Comparison of ENCODE assay signal across 8 cellular contexts in the genomic region with DNA sequence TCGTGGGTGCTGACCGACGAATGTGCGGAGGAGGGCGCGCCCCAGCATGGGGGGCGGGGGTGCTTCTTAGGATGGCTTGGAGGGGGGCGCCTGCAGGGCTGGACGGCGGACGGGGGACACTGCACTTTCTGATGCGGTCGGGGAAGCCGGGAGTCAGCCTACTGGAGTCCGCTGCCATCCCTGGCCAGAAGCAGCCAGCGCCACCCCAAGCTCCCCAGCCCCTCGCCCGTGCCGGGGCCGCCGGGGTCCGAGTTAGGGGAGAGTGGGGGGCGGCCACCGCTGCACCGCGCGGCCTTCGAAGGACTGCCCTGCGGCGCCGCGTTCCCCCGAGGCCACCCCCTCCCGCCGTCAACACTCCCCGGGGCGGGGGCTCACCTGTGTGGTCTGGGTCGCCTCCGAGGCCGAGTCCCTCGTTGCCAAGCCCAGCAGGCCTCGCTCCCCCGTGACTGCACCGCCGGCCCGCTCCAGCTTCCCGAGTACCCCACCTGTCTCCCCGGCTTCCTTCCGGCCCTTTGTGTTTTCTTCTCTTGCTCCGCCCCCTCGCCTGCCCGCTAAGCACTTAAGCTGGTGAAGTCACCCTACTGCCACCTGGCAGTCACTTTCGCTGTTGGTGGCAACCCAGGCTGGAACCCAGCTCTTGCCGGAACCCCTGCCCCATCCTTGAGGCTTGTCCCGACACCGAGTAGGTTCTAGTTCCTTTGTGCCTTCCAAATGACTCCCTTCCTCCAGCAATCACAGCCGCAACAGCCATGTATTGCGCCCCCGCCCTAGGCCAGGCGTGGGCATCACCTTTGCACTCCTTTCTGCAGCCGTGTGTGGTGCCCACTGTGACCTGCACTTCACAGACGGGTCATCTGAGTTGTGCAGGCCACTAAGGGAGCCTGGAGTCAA. TPM values are rescaled to one million over a fixed set of nuclear protein-coding genes. Genes with fewer than 3 reads are reported as not detected.
DNase-seq lines count a peak whose midpoint lies in the region; ATAC-seq, FAIRE-seq and TF ChIP-seq lines count a peak whose summit lies in the region.

A gene with protein sequence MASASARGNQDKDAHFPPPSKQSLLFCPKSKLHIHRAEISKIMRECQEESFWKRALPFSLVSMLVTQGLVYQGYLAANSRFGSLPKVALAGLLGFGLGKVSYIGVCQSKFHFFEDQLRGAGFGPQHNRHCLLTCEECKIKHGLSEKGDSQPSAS (minus strand): TSS at position 492 of the 891 bp plus-strand sequence. CDS start 2,225 bp downstream, outside the sequence.

- H3K27me3 ChIP-seq in tibial nerve, result peaks cover 0 to 8% of the 10 kb centered on the region in 2 donors

- no peak for TF ChIP-seq CTCF in fibroblast of villous mesenchyme (IDR thresholded peaks at IDR 0.05; ENCODE audit: insufficient read depth, low read depth, low read length)
- no peak for TF ChIP-seq CTCF in osteocyte (IDR thresholded peaks at IDR 0.05)
- no peak for TF ChIP-seq CTCF in tibial nerve (IDR thresholded peaks at IDR 0.05)

- no peak within 1 kb of the TSS for H3K27ac Mint-ChIP-seq in osteocyte (ENCODE audit: unreplicated experiment)

- no peak for TF ChIP-seq POLR2A in tibial nerve (IDR thresholded peaks at IDR 0.05)

- 10 to 19% methylated on average over 29 to 57 of the region's 62 CpGs for WGBS in tibial nerve, 2 donors

- peak; percentile 93 for DNase-seq in D341Med (ENCODE audit: low spot score)
- peak; percentile 59 for DNase-seq in HTR-8/SVneo (ENCODE audit: insufficient read length, low spot score)
- DNase-seq in NOMO-1 treated with DMSO at 0.1 percent for 48 hours (lab: John Stamatoyannopoulos, UW; ENCODE audit: unreplicated experiment), result peak; percentile 73
- peak; percentile 77 for DNase-seq in activated T-helper 1 cell treated with Interleukin-2 at 50 U/mL for 16 hours (ENCODE audit: low read depth)
- peak; percentile 23 for DNase-seq in fibroblast of villous mesenchyme (ENCODE audit: low read depth)
- no peak for DNase-seq in osteocyte (ENCODE audit: extremely low spot score, unreplicated experiment)
- no peak for DNase-seq in tibial nerve (ENCODE audit: low spot score in 2 of 2)

- no peaks in the 10 kb centered on the region for H3K36me3 ChIP-seq in tibial nerve

- H3K36me3 Mint-ChIP-seq in osteocyte (ENCODE audit: unreplicated experiment), result no peaks in the 10 kb centered on the region

- FAIRE-seq in HTR-8/SVneo (lab: Jason Lieb, UNC), result peak; percentile 66

- ATAC-seq in GM21360 (IDR thresholded peaks at IDR 0.05; ENCODE audit: unreplicated experiment), result peak; percentile 96

- H3K4me3 ChIP-seq in fibroblast of villous mesenchyme (ENCODE audit: low read depth, low read length) (peak within 1 kb of the TSS; percentile 62), tibial nerve (peak within 1 kb of the TSS; percentile 28 to 61 (median 57))

- H3K9me3 ChIP-seq in tibial nerve, result no peaks in the 10 kb centered on the region

- H3K4me1 Mint-ChIP-seq in osteocyte (ENCODE audit: unreplicated experiment), result peaks cover 28% of the 10 kb centered on the region

- H3K4me3 Mint-ChIP-seq in osteocyte (ENCODE audit: unreplicated experiment), result peak within 1 kb of the TSS; percentile 76

- H3K27me3 Mint-ChIP-seq in osteocyte (ENCODE audit: unreplicated experiment), result no peaks in the 10 kb centered on the region

- H3K4me1 ChIP-seq in tibial nerve, result peaks cover 0 to 9% (median 3%) of the 10 kb centered on the region in 4 donors

- peak in 1 of 2 donors; percentile 14 for TF ChIP-seq EP300 in tibial nerve (IDR thresholded peaks at IDR 0.05)

- H3K9me3 Mint-ChIP-seq in osteocyte (ENCODE audit: unreplicated experiment), result no peaks in the 10 kb centered on the region

- H3K27ac ChIP-seq in tibial nerve, result peak within 1 kb of the TSS in 2 of 4 donors; percentile 14 to 83

RNA-seq across cellular contexts. Expression of the gene that starts here (rescaled TPM):
- 9.5 and 12.6 TPM in 2 replicates for total RNA-seq in fibroblast of villous mesenchyme
- 8.7 and 9.0 TPM in 2 replicates for total RNA-seq in osteocyte
- 1 to 10 TPM in 3 of 4 donors, under 1 TPM in 1; 0.84 to 5.1 (median 2.9) TPM for total RNA-seq in tibial nerve

Comparison
In these comparisons a context has a peak if more than half of its experiments do, and no peak if none do; other contexts are left out.
1. DNase-seq: peak in D341Med (single experiment), HTR-8/SVneo (single experiment), NOMO-1 treated with DMSO at 0.1 percent for 48 hours (single experiment), activated T-helper 1 cell treated with Interleukin-2 at 50 U/mL for 16 hours (single experiment) and fibroblast of villous mesenchyme (single experiment); none in osteocyte (single experiment) and tibial nerve (0 of 2).